9 cellular contexts compared by ENCODE assay signal in genomic region chr11:15006139-15006759, GRCh38. TPM values are rescaled to one million over a fixed set of nuclear protein-coding genes. Genes with fewer than 3 reads are reported as not detected.
DNase-seq lines count a peak whose midpoint lies in the region; ATAC-seq and TF ChIP-seq lines count a peak whose summit lies in the region.
"Had no signal": no experiment of that assay in that cellular context is flagged by ENCODE, and none has a peak within 500 bp of the region (broad histone marks: within the 10 kb centered on the region; RNA-seq: fewer than 3 reads in every experiment).

No MANE protein-coding gene starts in this region.

- H3K4me3 Mint-ChIP-seq in glutamatergic neuron (ENCODE audit: unreplicated experiment), result no peak overlapping the region
- H3K4me3 Mint-ChIP-seq: stimulated activated naive CD8-positive, alpha-beta T cell treated with anti-CD3 and anti-CD28 coated beads, Interleukin-15, Interleukin-2, amounts not matched to agents 100 ng/mL and 50 ng/mL, for 24 hours had no signal

- H3K4me1 Mint-ChIP-seq in glutamatergic neuron (ENCODE audit: low read depth, unreplicated experiment), result no peaks in the 10 kb centered on the region

- H3K36me3 Mint-ChIP-seq in glutamatergic neuron (ENCODE audit: unreplicated experiment), result no peaks in the 10 kb centered on the region

- peak; percentile 69 for ATAC-seq in GM21526 (IDR thresholded peaks at IDR 0.05; ENCODE audit: low FRiP score, unreplicated experiment)
- peak; percentile 70 for ATAC-seq in SK-N-SH treated with all-trans-retinoic acid at 6 μM for 48 hours

- peak; percentile 59 for DNase-seq in NCI-H2171 treated with DMSO at 0.1 percent for 48 hours (lab: John Stamatoyannopoulos, UW)
- DNase-seq in NCI-H2171 (lab: John Stamatoyannopoulos, UW), result no peak
- DNase-seq in NB4 (ENCODE audit: low read depth), result peak; percentile 68
- no peak for DNase-seq in glutamatergic neuron
- no peak for DNase-seq in occipital lobe (lab: John Stamatoyannopoulos, UW)
- no peak for DNase-seq in superior temporal gyrus (ENCODE audit: extremely low spot score)

- no peak overlapping the region for H3K27ac Mint-ChIP-seq in glutamatergic neuron (ENCODE audit: unreplicated experiment)
- H3K27ac Mint-ChIP-seq: stimulated activated naive CD8-positive, alpha-beta T cell treated with anti-CD3 and anti-CD28 coated beads, Interleukin-15, Interleukin-2, amounts not matched to agents 100 ng/mL and 50 ng/mL, for 24 hours had no signal

- no peak overlapping the region for H3K4me3 ChIP-seq in NB4 (ENCODE audit: low read depth, low read length)

- TF ChIP-seq POLR2A in NB4 (IDR thresholded peaks at IDR 0.05; ENCODE audit: extremely low read depth, insufficient read length), result no peak

- H3K9me3 Mint-ChIP-seq in glutamatergic neuron (ENCODE audit: unreplicated experiment), result no peaks in the 10 kb centered on the region
- H3K9me3 Mint-ChIP-seq: stimulated activated naive CD8-positive, alpha-beta T cell treated with anti-CD3 and anti-CD28 coated beads, Interleukin-15, Interleukin-2, amounts not matched to agents 100 ng/mL and 50 ng/mL, for 24 hours had no signal

- peak; percentile 41 for TF ChIP-seq CTCF in NB4 (IDR thresholded peaks at IDR 0.05; ENCODE audit: low read depth, low read length)
- TF ChIP-seq CTCF in glutamatergic neuron (IDR thresholded peaks at IDR 0.05; ENCODE audit: partially characterized antibody, unreplicated experiment), result peak; percentile 70

- H3K27me3 Mint-ChIP-seq in glutamatergic neuron (ENCODE audit: unreplicated experiment), result peaks cover 2% of the 10 kb centered on the region

TF ChIP-seq in SK-N-SH treated with all-trans-retinoic acid at 6 μM for 48 hours, 23 proteins besides CTCF, POLR2A, EP300 and RAD21:
- TF ChIP-seq ESRRG (CRISPR knock-in tag; IDR thresholded peaks at IDR 0.05), result no peak
- TF ChIP-seq ZNF8 (CRISPR knock-in tag; IDR thresholded peaks at IDR 0.05), result no peak
- no peak for TF ChIP-seq TSHZ2 (CRISPR knock-in tag; IDR thresholded peaks at IDR 0.05)
- TF ChIP-seq, protein P1, sequence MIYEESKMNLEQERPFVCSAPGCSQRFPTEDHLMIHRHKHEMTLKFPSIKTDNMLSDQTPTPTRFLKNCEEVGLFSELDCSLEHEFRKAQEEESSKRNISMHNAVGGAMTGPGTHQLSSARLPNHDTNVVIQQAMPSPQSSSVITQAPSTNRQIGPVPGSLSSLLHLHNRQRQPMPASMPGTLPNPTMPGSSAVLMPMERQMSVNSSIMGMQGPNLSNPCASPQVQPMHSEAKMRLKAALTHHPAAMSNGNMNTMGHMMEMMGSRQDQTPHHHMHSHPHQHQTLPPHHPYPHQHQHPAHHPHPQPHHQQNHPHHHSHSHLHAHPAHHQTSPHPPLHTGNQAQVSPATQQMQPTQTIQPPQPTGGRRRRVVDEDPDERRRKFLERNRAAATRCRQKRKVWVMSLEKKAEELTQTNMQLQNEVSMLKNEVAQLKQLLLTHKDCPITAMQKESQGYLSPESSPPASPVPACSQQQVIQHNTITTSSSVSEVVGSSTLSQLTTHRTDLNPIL (CRISPR knock-in tag; IDR thresholded peaks at IDR 0.05; ENCODE audit: low read depth), result no peak
- no peak for TF ChIP-seq ZNF565 (CRISPR knock-in tag; conservative IDR thresholded peaks at IDR 0.05; ENCODE audit: low read depth)
- TF ChIP-seq, protein P2, sequence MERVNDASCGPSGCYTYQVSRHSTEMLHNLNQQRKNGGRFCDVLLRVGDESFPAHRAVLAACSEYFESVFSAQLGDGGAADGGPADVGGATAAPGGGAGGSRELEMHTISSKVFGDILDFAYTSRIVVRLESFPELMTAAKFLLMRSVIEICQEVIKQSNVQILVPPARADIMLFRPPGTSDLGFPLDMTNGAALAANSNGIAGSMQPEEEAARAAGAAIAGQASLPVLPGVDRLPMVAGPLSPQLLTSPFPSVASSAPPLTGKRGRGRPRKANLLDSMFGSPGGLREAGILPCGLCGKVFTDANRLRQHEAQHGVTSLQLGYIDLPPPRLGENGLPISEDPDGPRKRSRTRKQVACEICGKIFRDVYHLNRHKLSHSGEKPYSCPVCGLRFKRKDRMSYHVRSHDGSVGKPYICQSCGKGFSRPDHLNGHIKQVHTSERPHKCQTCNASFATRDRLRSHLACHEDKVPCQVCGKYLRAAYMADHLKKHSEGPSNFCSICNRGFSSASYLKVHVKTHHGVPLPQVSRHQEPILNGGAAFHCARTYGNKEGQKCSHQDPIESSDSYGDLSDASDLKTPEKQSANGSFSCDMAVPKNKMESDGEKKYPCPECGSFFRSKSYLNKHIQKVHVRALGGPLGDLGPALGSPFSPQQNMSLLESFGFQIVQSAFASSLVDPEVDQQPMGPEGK (CRISPR knock-in tag; IDR thresholded peaks at IDR 0.05; ENCODE audit: borderline replicate concordance), result no peak
- TF ChIP-seq POU6F1 (CRISPR knock-in tag; IDR thresholded peaks at IDR 0.05; ENCODE audit: borderline replicate concordance, low read depth), result no peak
- TF ChIP-seq TCF4 (CRISPR knock-in tag; IDR thresholded peaks at IDR 0.05; ENCODE audit: borderline replicate concordance), result no peak
- no peak for TF ChIP-seq ISL1 (CRISPR knock-in tag; IDR thresholded peaks at IDR 0.05)
- TF ChIP-seq ZFP3 (CRISPR knock-in tag; IDR thresholded peaks at IDR 0.05), result no peak
- TF ChIP-seq ARNTL (CRISPR knock-in tag; IDR thresholded peaks at IDR 0.05; ENCODE audit: borderline replicate concordance, low read depth), result no peak
- no peak for TF ChIP-seq OSR1 (CRISPR knock-in tag; IDR thresholded peaks at IDR 0.05)
- TF ChIP-seq BACH2 (CRISPR knock-in tag; IDR thresholded peaks at IDR 0.05; ENCODE audit: borderline replicate concordance), result no peak

RNA-seq across cellular contexts. Expression of gene CALCA, which starts 34.1 kb away (rescaled TPM):
- total RNA-seq in glutamatergic neuron (ENCODE audit: unreplicated experiment) (not detected), occipital lobe (not detected)

Comparison
In these comparisons a context has a peak if more than half of its experiments do, and no peak if none do; other contexts are left out.
1. DNase-seq: peak in NCI-H2171 treated with DMSO at 0.1 percent for 48 hours (single experiment) and NB4 (single experiment); none in NCI-H2171 (single experiment), glutamatergic neuron (single experiment), occipital lobe (single experiment) and superior temporal gyrus (single experiment).